19 cellular contexts compared by ENCODE assay signal in the genomic region with DNA sequence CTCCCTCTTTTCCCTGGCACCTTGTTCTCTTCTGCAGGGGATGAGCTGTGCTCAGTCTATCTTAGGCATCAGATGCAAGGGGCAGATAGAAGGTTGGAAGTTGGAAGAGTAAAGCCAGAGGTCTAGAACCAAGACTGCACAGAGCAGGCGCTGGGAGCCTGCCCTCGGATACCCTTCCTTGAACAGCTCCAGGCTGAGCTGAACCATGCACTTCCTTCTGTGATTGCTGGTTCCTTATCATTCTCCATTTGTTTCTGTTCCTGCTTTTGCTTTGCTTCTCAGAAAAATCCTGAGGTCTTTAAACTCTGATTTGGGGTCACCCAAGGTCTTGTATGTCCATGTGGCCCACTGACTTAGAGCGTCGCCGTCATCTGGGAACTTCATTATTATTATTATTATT. TPM values are rescaled to one million over a fixed set of nuclear protein-coding genes. Genes with fewer than 3 reads are reported as not detected.
DNase-seq lines count a peak whose midpoint lies in the region; ATAC-seq, FAIRE-seq and TF ChIP-seq lines count a peak whose summit lies in the region.
"Had no signal": no experiment of that assay in that cellular context is flagged by ENCODE, and none has a peak within 500 bp of the region (broad histone marks: within the 10 kb centered on the region; RNA-seq: fewer than 3 reads in every experiment).

No MANE protein-coding gene starts in this region.

- H3K4me3 Mint-ChIP-seq in T-helper 17 cell: no peak overlapping the region

- H3K79me2 ChIP-seq in HepG2 (ENCODE audit: insufficient read depth, low read length): no peaks in the 10 kb centered on the region

- H3K27ac ChIP-seq in liver (ENCODE audit: low read depth in 1 of 2, low read length in 2 of 2): no peak overlapping the region
- H3K27ac ChIP-seq in HepG2 (ENCODE audit: extremely low read length, insufficient read depth, low read length): no peak overlapping the region
- H3K27ac ChIP-seq in right lobe of liver: no peak overlapping the region
- H3K27ac ChIP-seq in upper lobe of right lung: no peak overlapping the region
- H3K27ac ChIP-seq: PC-9, RWPE1 had no signal

- peaks cover 8% of the 10 kb centered on the region for H3K36me3 Mint-ChIP-seq in T-helper 17 cell (ENCODE audit: low read depth)

- H3K27me3 Mint-ChIP-seq in T-helper 17 cell: no peaks in the 10 kb centered on the region

- DNase-seq in HepG2 (ENCODE audit: low spot score): no peak
- no peak for DNase-seq in T-helper 17 cell
- no peak for DNase-seq in right lobe of liver
- DNase-seq in upper lobe of right lung: no peak
- no peak for DNase-seq in D721Med (ENCODE audit: insufficient read length, low spot score)
- DNase-seq in NCI-H2196 (lab: John Stamatoyannopoulos, UW; ENCODE audit: unreplicated experiment): no peak
- no peak for DNase-seq in T1000 (lab: John Stamatoyannopoulos, UW)
- DNase-seq: C1 segment of cervical spinal cord, COR-L47, GDM1, NCI-H1417, NCI-H187, NCI-H2107, NCI-H2227 treated with DMSO at 0.1 percent for 48 hours, NCI-H524 treated with DMSO at 0.1 percent for 48 hours had no signal

- TF ChIP-seq CTCF in liver (IDR thresholded peaks at IDR 0.05; ENCODE audit: low read depth, low read length, missing input control) (no peak), HepG2 (CRISPR knock-in tag; IDR thresholded peaks at IDR 0.05) (no peak), right lobe of liver (IDR thresholded peaks at IDR 0.05) (no peak), upper lobe of right lung (IDR thresholded peaks at IDR 0.05) (no peak), D721Med (IDR thresholded peaks at IDR 0.05; ENCODE audit: insufficient read depth, missing control alignments) (no peak)

- TF ChIP-seq POLR2A in HepG2 (IDR thresholded peaks at IDR 0.05; ENCODE audit: insufficient read depth in 1 of 2, low read depth in 2 of 2, low read length in 2 of 2) (no peak), right lobe of liver (IDR thresholded peaks at IDR 0.05) (no peak)

- 82% methylated on average over 5 of the region's 5 CpGs for WGBS in liver
- WGBS in HepG2 (ENCODE audit: low lambda C conversion rate): 84% methylated on average over 5 of the region's 5 CpGs
- 61% methylated on average over 5 of the region's 5 CpGs for WGBS in right lobe of liver (ENCODE audit: insufficient coverage, low coverage, low lambda C conversion rate, missing lambda C conversion rate)

- peaks cover 34% of the 10 kb centered on the region for H3K4me1 Mint-ChIP-seq in T-helper 17 cell

- POLR2A ChIA-PET in HepG2 (lab: Yijun Ruan, JAX): no interaction called here

- BruUV-seq in HepG2 (replicated peaks; lab: Mats Ljungman, UMichigan): no TSS peak

- H3K4me3 ChIP-seq in liver (ENCODE audit: low read depth in 1 of 3, low read length in 3 of 3): no peak overlapping the region
- H3K4me3 ChIP-seq in HepG2 (replicated peaks in 1 of 3; ENCODE audit: insufficient read depth in 1 of 3, low read depth in 2 of 3, low read length in 3 of 3): no peak overlapping the region
- H3K4me3 ChIP-seq in right lobe of liver: no peak overlapping the region
- no peak overlapping the region for H3K4me3 ChIP-seq in upper lobe of right lung
- H3K4me3 ChIP-seq: HAP-1, PC-9 had no signal

- FAIRE-seq in HepG2 (lab: Jason Lieb, UNC) (no peak), D721Med (lab: Jason Lieb, UNC) (no peak)

- H3K36me3 ChIP-seq in liver (ENCODE audit: control insufficient read depth in 4 of 4, insufficient read depth in 3 of 4, low read depth in 1 of 4, low read length in 3 of 4) (no peaks in the 10 kb centered on the region), HepG2 (replicated peaks in 1 of 2; ENCODE audit: control insufficient read depth in 1 of 2, insufficient read depth in 2 of 2, low read length in 2 of 2) (no peaks in the 10 kb centered on the region), right lobe of liver (no peaks in the 10 kb centered on the region), upper lobe of right lung (no peaks in the 10 kb centered on the region)
- H3K36me3 ChIP-seq: HAP-1 had no signal

- no peak overlapping the region for H3K4me2 ChIP-seq in HepG2 (ENCODE audit: low read depth, low read length)
- H3K4me2 ChIP-seq: PC-9 had no signal

- intact Hi-C loops in HepG2 (cut with micrococcal nuclease; ENCODE audit: unreplicated experiment): no loop called here
- intact Hi-C loops in right lobe of liver (cut with DNase I): no loop called here
- intact Hi-C loops in upper lobe of right lung (cut with DNase I): no loop called here

- TF ChIP-seq EP300 in HepG2 (IDR thresholded peaks at IDR 0.05; ENCODE audit: low read depth in 2 of 2, low read length in 2 of 2) (no peak), HepG2 (CRISPR knock-in tag; IDR thresholded peaks at IDR 0.05; ENCODE audit: borderline replicate concordance) (no peak)

- ATAC-seq in HepG2 (no peak), T-helper 17 cell (no peak), right lobe of liver (peak; percentile 48 to 72 (median 57)), upper lobe of right lung (peak; percentile 23)

- no peaks in the 10 kb centered on the region for H3K27me3 ChIP-seq in liver (ENCODE audit: control insufficient read depth in 4 of 4, insufficient read depth in 4 of 4, low read length in 3 of 4)
- 0 out of 5 replicates have a peak, but pooled peaks cover 0 to 7% of the 10 kb centered on the region in 2 experiments for H3K27me3 ChIP-seq in HepG2 (ENCODE audit: control insufficient read depth in 1 of 2, insufficient read depth in 2 of 2, low read length in 2 of 2)
- H3K27me3 ChIP-seq in right lobe of liver: no peaks in the 10 kb centered on the region
- H3K27me3 ChIP-seq in upper lobe of right lung: no peaks in the 10 kb centered on the region

- H3K27ac Mint-ChIP-seq in T-helper 17 cell: peak overlapping the region; percentile 95

- H3K9ac ChIP-seq in liver (ENCODE audit: low read depth in 1 of 2, low read length in 2 of 2) (no peak overlapping the region), HepG2 (ENCODE audit: insufficient read depth, low read depth, low read length) (no peak overlapping the region)

- H4K20me1 ChIP-seq in HepG2 (ENCODE audit: insufficient read depth, low read length): no peaks in the 10 kb centered on the region

- H3K9me3 ChIP-seq in liver (ENCODE audit: control insufficient read depth in 4 of 4, low read length in 3 of 4): no peaks in the 10 kb centered on the region
- H3K9me3 ChIP-seq in HepG2 (ENCODE audit: low read length): no peaks in the 10 kb centered on the region
- no peaks in the 10 kb centered on the region for H3K9me3 ChIP-seq in T-helper 17 cell (ENCODE audit: control insufficient read depth, low read length, poor library complexity, severe bottlenecking)
- H3K9me3 ChIP-seq in right lobe of liver: no peaks in the 10 kb centered on the region
- no peaks in the 10 kb centered on the region for H3K9me3 ChIP-seq in upper lobe of right lung
- H3K9me3 ChIP-seq: HAP-1 had no signal

- TF ChIP-seq RAD21 in liver (IDR thresholded peaks at IDR 0.05): no peak
- TF ChIP-seq RAD21 in HepG2 (CRISPR knock-in tag; IDR thresholded peaks at IDR 0.05): no peak

- CTCF ChIA-PET in HepG2 (lab: Yijun Ruan, JAX; ENCODE audit: low intra/inter-chr PET ratio, low total read pairs): no interaction called here

- H2AFZ ChIP-seq in HepG2 (ENCODE audit: low read length): no peak overlapping the region
- H2AFZ ChIP-seq: PC-9 had no signal

- peaks cover 0 to 10% (median 5%) of the 10 kb centered on the region in 4 donors for H3K4me1 ChIP-seq in liver (ENCODE audit: control insufficient read depth in 4 of 4, insufficient read depth in 4 of 4, low read length in 3 of 4)
- H3K4me1 ChIP-seq in HepG2 (ENCODE audit: insufficient read depth, low read length): no peaks in the 10 kb centered on the region
- H3K4me1 ChIP-seq in right lobe of liver: peaks cover 0 to 10% (median 0%) of the 10 kb centered on the region in 4 donors
- no peaks in the 10 kb centered on the region for H3K4me1 ChIP-seq in upper lobe of right lung
- H3K4me1 ChIP-seq: HAP-1 had no signal

- in situ Hi-C loops in HepG2 (cut with HindIII; ENCODE audit: extremely low pct_ligation_motif_present, low pct_unique_long_range_greater_than_20kb): no loop called here

TF ChIP-seq in liver, 16 proteins besides CTCF, POLR2A, EP300 and RAD21:
- TF ChIP-seq RXRA (IDR thresholded peaks at IDR 0.05): peak; percentile 32 to 38
- no peak for TF ChIP-seq HNF4A (conservative IDR thresholded peaks at IDR 0.05)
TF ChIP-seq in liver: peak in this region for 1.

TF ChIP-seq in HepG2, 621 proteins besides CTCF, POLR2A, EP300 and RAD21 (continues in another document):
- TF ChIP-seq TCF12 (IDR thresholded peaks at IDR 0.05) (no peak), TCF12 (CRISPR knock-in tag; IDR thresholded peaks at IDR 0.05) (no peak), PHF8 (CRISPR knock-in tag; IDR thresholded peaks at IDR 0.05) (no peak)

RNA-seq across cellular contexts. Expression of a gene that starts 36.3 kb away (rescaled TPM):
- total RNA-seq in liver (10 to 100 TPM; 19.2 to 28.8 TPM), HepG2 (2016; rRNA removed; fragmentation: Illumina TruSeq; extraction: Trizol) (14.5 and 17.5 TPM in 2 replicates), T-helper 17 cell (100 to 1,000 TPM; 118 to 127 TPM), right lobe of liver (10 to 100 TPM; 15.1 to 19.2 (median 17.7) TPM), upper lobe of right lung (50.4 TPM)
- polyA plus RNA-seq in liver (10 to 100 TPM in 1 of 2 donors, 1 to 10 TPM in 1; 3.3 to 10.6 TPM), HepG2 (2011; rRNA removed) (4.2 and 7.2 TPM in 2 replicates)
- total RNA-seq in HepG2 (2016; cell fraction: cytosol; rRNA removed; fragmentation: Illumina TruSeq; extraction: Trizol; ENCODE audit: low read depth): 1.7 and 1.8 TPM in 2 replicates
- total RNA-seq in HepG2 (2016; cell fraction: insoluble cytoplasmic fraction; rRNA removed; fragmentation: Illumina TruSeq; extraction: Trizol): 13.1 and 19.3 TPM in 2 replicates
- total RNA-seq in HepG2 (2016; cell fraction: membrane; rRNA removed; fragmentation: Illumina TruSeq; extraction: Trizol): 4.9 and 5.2 TPM in 2 replicates
- 11.5 and 13.9 TPM in 2 replicates for total RNA-seq in HepG2 (2016; cell fraction: nucleus; rRNA removed; fragmentation: Illumina TruSeq; extraction: Trizol)
- polyA plus RNA-seq in HepG2 (2011; cell fraction: cytosol; rRNA removed): 5.5 and 6.5 TPM in 2 replicates
- 13.2 and 16.3 TPM in 2 replicates for polyA plus RNA-seq in HepG2 (2011; cell fraction: nucleus; rRNA removed)
- 10.7 and 11.4 TPM in 2 replicates for polyA plus RNA-seq in HepG2 (2012)
- polyA plus RNA-seq in HepG2 (2016; cell fraction: cytosol; fragmentation: Illumina TruSeq; extraction: Trizol; ENCODE audit: low read depth): 0.86 and 0.89 TPM in 2 replicates
- polyA plus RNA-seq in HepG2 (2016; cell fraction: insoluble cytoplasmic fraction; fragmentation: Illumina TruSeq; extraction: Trizol; ENCODE audit: low read depth): 8.2 and 11.6 TPM in 2 replicates
- 2.0 and 2.3 TPM in 2 replicates for polyA plus RNA-seq in HepG2 (2016; cell fraction: membrane; fragmentation: Illumina TruSeq; extraction: Trizol; ENCODE audit: low read depth)
- 13.8 and 16.4 TPM in 2 replicates for polyA plus RNA-seq in HepG2 (2016; cell fraction: nucleus; fragmentation: Illumina TruSeq; extraction: Trizol; ENCODE audit: insufficient read depth, low read depth)
- 7.5 and 13.6 TPM in 2 replicates for polyA minus RNA-seq in HepG2 (2011; rRNA and poly(A)+ RNA removed; ENCODE audit: low replicate concordance)
- polyA minus RNA-seq in HepG2 (2011; cell fraction: cytosol; rRNA and poly(A)+ RNA removed): 6.7 and 11.8 TPM in 2 replicates
- polyA minus RNA-seq in HepG2 (2011; cell fraction: nucleus; rRNA and poly(A)+ RNA removed): 10.2 and 11.5 TPM in 2 replicates

Comparison
In these comparisons a context has a peak if more than half of its experiments do, and no peak if none do; other contexts are left out.
1. ATAC-seq: peak in right lobe of liver (4 of 4) and upper lobe of right lung (single experiment); none in HepG2 (single experiment) and T-helper 17 cell (single experiment).